ENCODE assay signal across 1 cellular context in genomic region chr20:25623736-25624499, GRCh38.
TF ChIP-seq lines count a peak whose summit lies in the region.

A gene with protein sequence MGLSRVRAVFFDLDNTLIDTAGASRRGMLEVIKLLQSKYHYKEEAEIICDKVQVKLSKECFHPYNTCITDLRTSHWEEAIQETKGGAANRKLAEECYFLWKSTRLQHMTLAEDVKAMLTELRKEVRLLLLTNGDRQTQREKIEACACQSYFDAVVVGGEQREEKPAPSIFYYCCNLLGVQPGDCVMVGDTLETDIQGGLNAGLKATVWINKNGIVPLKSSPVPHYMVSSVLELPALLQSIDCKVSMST (minus strand): TSS chr20:25624014. CDS start chr20:25623948, 66 bp downstream.

TF ChIP-seq in WTC11, 78 proteins besides CTCF, POLR2A, EP300 and RAD21 (continued from another document and continues in another):
- TF ChIP-seq, protein P1, sequence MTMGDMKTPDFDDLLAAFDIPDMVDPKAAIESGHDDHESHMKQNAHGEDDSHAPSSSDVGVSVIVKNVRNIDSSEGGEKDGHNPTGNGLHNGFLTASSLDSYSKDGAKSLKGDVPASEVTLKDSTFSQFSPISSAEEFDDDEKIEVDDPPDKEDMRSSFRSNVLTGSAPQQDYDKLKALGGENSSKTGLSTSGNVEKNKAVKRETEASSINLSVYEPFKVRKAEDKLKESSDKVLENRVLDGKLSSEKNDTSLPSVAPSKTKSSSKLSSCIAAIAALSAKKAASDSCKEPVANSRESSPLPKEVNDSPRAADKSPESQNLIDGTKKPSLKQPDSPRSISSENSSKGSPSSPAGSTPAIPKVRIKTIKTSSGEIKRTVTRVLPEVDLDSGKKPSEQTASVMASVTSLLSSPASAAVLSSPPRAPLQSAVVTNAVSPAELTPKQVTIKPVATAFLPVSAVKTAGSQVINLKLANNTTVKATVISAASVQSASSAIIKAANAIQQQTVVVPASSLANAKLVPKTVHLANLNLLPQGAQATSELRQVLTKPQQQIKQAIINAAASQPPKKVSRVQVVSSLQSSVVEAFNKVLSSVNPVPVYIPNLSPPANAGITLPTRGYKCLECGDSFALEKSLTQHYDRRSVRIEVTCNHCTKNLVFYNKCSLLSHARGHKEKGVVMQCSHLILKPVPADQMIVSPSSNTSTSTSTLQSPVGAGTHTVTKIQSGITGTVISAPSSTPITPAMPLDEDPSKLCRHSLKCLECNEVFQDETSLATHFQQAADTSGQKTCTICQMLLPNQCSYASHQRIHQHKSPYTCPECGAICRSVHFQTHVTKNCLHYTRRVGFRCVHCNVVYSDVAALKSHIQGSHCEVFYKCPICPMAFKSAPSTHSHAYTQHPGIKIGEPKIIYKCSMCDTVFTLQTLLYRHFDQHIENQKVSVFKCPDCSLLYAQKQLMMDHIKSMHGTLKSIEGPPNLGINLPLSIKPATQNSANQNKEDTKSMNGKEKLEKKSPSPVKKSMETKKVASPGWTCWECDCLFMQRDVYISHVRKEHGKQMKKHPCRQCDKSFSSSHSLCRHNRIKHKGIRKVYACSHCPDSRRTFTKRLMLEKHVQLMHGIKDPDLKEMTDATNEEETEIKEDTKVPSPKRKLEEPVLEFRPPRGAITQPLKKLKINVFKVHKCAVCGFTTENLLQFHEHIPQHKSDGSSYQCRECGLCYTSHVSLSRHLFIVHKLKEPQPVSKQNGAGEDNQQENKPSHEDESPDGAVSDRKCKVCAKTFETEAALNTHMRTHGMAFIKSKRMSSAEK (CRISPR knock-in tag; IDR thresholded peaks at IDR 0.05; ENCODE audit: borderline replicate concordance), result no peak
- TF ChIP-seq E2F5 (CRISPR knock-in tag; IDR thresholded peaks at IDR 0.05), result peak; percentile 90
- TF ChIP-seq, protein P2, sequence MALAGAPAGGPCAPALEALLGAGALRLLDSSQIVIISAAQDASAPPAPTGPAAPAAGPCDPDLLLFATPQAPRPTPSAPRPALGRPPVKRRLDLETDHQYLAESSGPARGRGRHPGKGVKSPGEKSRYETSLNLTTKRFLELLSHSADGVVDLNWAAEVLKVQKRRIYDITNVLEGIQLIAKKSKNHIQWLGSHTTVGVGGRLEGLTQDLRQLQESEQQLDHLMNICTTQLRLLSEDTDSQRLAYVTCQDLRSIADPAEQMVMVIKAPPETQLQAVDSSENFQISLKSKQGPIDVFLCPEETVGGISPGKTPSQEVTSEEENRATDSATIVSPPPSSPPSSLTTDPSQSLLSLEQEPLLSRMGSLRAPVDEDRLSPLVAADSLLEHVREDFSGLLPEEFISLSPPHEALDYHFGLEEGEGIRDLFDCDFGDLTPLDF (CRISPR knock-in tag; IDR thresholded peaks at IDR 0.05), result peak; percentile 91; the same call in 1 of the 2 replicates
- TF ChIP-seq HMGXB4 (CRISPR knock-in tag; IDR thresholded peaks at IDR 0.05), result peak; percentile 51; the same call in 1 of the 2 replicates
- peak; percentile 37; the same call in 1 of the 2 replicates for TF ChIP-seq TEAD4 (CRISPR knock-in tag; IDR thresholded peaks at IDR 0.05)
- TF ChIP-seq, protein P3, sequence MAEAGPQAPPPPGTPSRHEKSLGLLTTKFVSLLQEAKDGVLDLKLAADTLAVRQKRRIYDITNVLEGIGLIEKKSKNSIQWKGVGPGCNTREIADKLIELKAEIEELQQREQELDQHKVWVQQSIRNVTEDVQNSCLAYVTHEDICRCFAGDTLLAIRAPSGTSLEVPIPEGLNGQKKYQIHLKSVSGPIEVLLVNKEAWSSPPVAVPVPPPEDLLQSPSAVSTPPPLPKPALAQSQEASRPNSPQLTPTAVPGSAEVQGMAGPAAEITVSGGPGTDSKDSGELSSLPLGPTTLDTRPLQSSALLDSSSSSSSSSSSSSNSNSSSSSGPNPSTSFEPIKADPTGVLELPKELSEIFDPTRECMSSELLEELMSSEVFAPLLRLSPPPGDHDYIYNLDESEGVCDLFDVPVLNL (CRISPR knock-in tag; IDR thresholded peaks at IDR 0.05; ENCODE audit: borderline replicate concordance, low read depth), result no peak
- peak; percentile 87; the same call in 1 of the 2 replicates for TF ChIP-seq ZNF232 (CRISPR knock-in tag; IDR thresholded peaks at IDR 0.05)
- TF ChIP-seq FOXJ3 (CRISPR knock-in tag; IDR thresholded peaks at IDR 0.05; ENCODE audit: borderline replicate concordance), result no peak
- no peak for TF ChIP-seq GRHL2 (CRISPR knock-in tag; IDR thresholded peaks at IDR 0.05; ENCODE audit: insufficient replicate concordance, severe bottlenecking)
- no peak for TF ChIP-seq NR3C1 (CRISPR knock-in tag; conservative IDR thresholded peaks at IDR 0.05; ENCODE audit: low read depth)
- TF ChIP-seq ZNF263 (CRISPR knock-in tag; IDR thresholded peaks at IDR 0.05; ENCODE audit: low read depth), result no peak
- no peak for TF ChIP-seq RORB (CRISPR knock-in tag; IDR thresholded peaks at IDR 0.05)
- no peak for TF ChIP-seq CREB1 (CRISPR knock-in tag; IDR thresholded peaks at IDR 0.05)
- peak; percentile 90; the same call in 1 of the 2 replicates for TF ChIP-seq SMAD3 (CRISPR knock-in tag; IDR thresholded peaks at IDR 0.05; ENCODE audit: borderline replicate concordance)
- TF ChIP-seq ZNF423 (CRISPR knock-in tag; IDR thresholded peaks at IDR 0.05), result no peak
- TF ChIP-seq, protein P4, sequence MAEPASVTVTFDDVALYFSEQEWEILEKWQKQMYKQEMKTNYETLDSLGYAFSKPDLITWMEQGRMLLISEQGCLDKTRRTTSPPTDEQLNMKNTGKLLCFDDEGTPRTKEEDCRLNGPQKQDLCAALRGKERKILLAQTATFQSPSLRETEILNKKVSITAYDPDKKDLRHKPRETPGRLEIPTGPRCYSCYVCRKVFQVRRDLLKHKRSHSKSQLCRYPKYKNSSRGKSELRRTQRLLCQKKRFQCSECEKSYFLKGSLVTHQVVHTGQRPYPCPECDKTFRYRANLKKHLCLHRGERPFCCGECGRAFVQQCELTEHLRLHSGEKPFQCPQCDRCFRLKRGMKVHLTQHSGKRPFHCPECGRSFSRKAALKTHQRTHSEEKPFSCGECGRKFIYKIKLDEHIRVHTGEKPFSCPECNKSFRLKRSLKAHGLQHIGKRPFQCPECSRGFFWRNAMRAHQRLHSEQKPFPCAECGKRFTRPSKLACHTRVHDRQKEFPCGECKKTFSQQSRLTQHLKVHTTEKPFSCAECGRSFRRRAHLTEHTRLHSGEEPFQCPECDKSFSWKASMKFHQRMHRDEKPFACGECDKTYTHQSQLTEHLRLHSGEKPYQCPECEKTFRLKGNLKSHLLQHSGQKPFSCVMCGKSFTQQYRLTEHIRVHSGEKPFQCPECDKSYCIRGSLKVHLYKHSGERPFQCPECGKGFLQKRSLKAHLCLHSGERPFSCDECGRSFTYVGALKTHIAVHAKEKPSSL (CRISPR knock-in tag; conservative IDR thresholded peaks at IDR 0.05), result no peak
- 0 out of 2 replicates have a peak, but pooled peaks have one; percentile 41 for TF ChIP-seq ZBTB43 (CRISPR knock-in tag; IDR thresholded peaks at IDR 0.05)
- TF ChIP-seq, protein P5, sequence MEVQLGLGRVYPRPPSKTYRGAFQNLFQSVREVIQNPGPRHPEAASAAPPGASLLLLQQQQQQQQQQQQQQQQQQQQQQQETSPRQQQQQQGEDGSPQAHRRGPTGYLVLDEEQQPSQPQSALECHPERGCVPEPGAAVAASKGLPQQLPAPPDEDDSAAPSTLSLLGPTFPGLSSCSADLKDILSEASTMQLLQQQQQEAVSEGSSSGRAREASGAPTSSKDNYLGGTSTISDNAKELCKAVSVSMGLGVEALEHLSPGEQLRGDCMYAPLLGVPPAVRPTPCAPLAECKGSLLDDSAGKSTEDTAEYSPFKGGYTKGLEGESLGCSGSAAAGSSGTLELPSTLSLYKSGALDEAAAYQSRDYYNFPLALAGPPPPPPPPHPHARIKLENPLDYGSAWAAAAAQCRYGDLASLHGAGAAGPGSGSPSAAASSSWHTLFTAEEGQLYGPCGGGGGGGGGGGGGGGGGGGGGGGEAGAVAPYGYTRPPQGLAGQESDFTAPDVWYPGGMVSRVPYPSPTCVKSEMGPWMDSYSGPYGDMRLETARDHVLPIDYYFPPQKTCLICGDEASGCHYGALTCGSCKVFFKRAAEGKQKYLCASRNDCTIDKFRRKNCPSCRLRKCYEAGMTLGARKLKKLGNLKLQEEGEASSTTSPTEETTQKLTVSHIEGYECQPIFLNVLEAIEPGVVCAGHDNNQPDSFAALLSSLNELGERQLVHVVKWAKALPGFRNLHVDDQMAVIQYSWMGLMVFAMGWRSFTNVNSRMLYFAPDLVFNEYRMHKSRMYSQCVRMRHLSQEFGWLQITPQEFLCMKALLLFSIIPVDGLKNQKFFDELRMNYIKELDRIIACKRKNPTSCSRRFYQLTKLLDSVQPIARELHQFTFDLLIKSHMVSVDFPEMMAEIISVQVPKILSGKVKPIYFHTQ (CRISPR knock-in tag; IDR thresholded peaks at IDR 0.05), result no peak
- no peak for TF ChIP-seq SMAD4 (CRISPR knock-in tag; IDR thresholded peaks at IDR 0.05)
- no peak for TF ChIP-seq ZNF121 (CRISPR knock-in tag; IDR thresholded peaks at IDR 0.05)
- TF ChIP-seq FOXP1 (CRISPR knock-in tag; IDR thresholded peaks at IDR 0.05; ENCODE audit: borderline replicate concordance), result peak; percentile 86
- peak; percentile 17; the same call in 1 of the 2 replicates for TF ChIP-seq CREM (CRISPR knock-in tag; IDR thresholded peaks at IDR 0.05)
- TF ChIP-seq JUN (CRISPR knock-in tag; IDR thresholded peaks at IDR 0.05), result peak; percentile 65; the same call in 1 of the 2 replicates
- 0 out of 2 replicates have a peak, but pooled peaks have one; percentile 49 for TF ChIP-seq KAT7 (CRISPR knock-in tag; IDR thresholded peaks at IDR 0.05; ENCODE audit: borderline replicate concordance)
- peak; percentile 91; the same call in 1 of the 2 replicates for TF ChIP-seq RELA (CRISPR knock-in tag; IDR thresholded peaks at IDR 0.05; ENCODE audit: borderline replicate concordance)
- peak; percentile 75 for TF ChIP-seq ZNF281 (CRISPR knock-in tag; IDR thresholded peaks at IDR 0.05)
- 0 out of 2 replicates have a peak, but pooled peaks have one; percentile 51 for TF ChIP-seq SP1 (CRISPR knock-in tag; conservative IDR thresholded peaks at IDR 0.05)
- TF ChIP-seq, protein P6, sequence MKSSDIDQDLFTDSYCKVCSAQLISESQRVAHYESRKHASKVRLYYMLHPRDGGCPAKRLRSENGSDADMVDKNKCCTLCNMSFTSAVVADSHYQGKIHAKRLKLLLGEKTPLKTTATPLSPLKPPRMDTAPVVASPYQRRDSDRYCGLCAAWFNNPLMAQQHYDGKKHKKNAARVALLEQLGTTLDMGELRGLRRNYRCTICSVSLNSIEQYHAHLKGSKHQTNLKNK (CRISPR knock-in tag; IDR thresholded peaks at IDR 0.05), result no peak
- TF ChIP-seq ESRRA (CRISPR knock-in tag; IDR thresholded peaks at IDR 0.05; ENCODE audit: borderline replicate concordance), result peak; percentile 84; the same call in 1 of the 2 replicates
- TF ChIP-seq ELF4 (CRISPR knock-in tag; IDR thresholded peaks at IDR 0.05; ENCODE audit: low read depth), result no peak
- TF ChIP-seq, protein P7, sequence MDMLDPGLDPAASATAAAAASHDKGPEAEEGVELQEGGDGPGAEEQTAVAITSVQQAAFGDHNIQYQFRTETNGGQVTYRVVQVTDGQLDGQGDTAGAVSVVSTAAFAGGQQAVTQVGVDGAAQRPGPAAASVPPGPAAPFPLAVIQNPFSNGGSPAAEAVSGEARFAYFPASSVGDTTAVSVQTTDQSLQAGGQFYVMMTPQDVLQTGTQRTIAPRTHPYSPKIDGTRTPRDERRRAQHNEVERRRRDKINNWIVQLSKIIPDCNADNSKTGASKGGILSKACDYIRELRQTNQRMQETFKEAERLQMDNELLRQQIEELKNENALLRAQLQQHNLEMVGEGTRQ (CRISPR knock-in tag; IDR thresholded peaks at IDR 0.05), result no peak; the same call in 1 of the 2 replicates
